21 cellular contexts compared by ENCODE assay signal in the genomic region with DNA sequence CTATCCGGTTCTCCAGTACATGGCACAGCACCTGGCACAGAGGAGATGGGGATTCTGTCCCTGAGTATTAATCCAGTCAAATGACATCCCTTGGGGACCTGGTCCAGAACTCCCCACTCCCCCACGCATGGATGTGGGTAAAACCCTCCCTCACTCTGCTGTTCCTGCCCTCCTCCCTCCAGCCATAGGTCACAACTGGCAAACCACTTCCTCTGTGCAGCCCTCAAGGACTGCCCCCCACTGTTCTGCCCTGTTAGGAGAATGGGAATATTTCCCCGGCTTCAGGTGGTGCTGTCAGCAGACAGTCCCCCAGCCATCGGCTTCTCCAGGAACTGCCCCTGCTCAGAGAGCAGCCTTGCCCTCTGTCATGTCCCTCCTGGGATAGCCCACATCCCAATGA. TPM values are rescaled to one million over a fixed set of nuclear protein-coding genes. Genes with fewer than 3 reads are reported as not detected.
"Had no signal": no experiment of that assay in that cellular context is flagged by ENCODE, and none has a peak within 500 bp of the region (broad histone marks: within the 10 kb centered on the region; RNA-seq: fewer than 3 reads in every experiment).

No MANE protein-coding gene starts in this region.

- H3K36me3 Mint-ChIP-seq: naive thymus-derived CD4-positive, alpha-beta T cell had no signal

- H3K9me3 ChIP-seq: ascending aorta, breast epithelium, gastroesophageal sphincter, sigmoid colon, spleen, stomach, testis, upper lobe of right lung had no signal

- H3K27me3 ChIP-seq: testis, upper lobe of right lung had no signal

- H3K36me3 ChIP-seq: ascending aorta, breast epithelium, gastroesophageal sphincter, sigmoid colon, spleen, stomach, upper lobe of right lung had no signal

- H3K4me3 ChIP-seq: ascending aorta, breast epithelium, dorsolateral prefrontal cortex, gastroesophageal sphincter, lung, sigmoid colon, spleen, stomach, testis, upper lobe of right lung had no signal

- H3K27ac ChIP-seq: ascending aorta, breast epithelium, dorsolateral prefrontal cortex, gastroesophageal sphincter, sigmoid colon, stomach, testis, upper lobe of right lung had no signal

- H3K27ac Mint-ChIP-seq: activated naive CD8-positive, alpha-beta T cell treated with anti-CD3 and anti-CD28 coated beads, Interleukin-2, amount 50 U/mL, for 24 hours; activated T-helper 1 cell treated with anti-CD3 and anti-CD28 coated beads, Interleukin-12 subunit alpha, Interleukin-12 subunit beta, Interleukin-2, Interleukin-4 antibody, amounts not matched to agents 30 ng/mL and 10 ng/mL and 1 ng/mL, durations not matched to agents 14 hours and 24 hours and 36 hours; endodermal cell; naive thymus-derived CD4-positive, alpha-beta T cell; T-helper 2 cell treated with Interferon-gamma antibody and Interleukin-4, amounts not matched to agents 5 μg/mL and 100 μg/mL, for 36 hours had no signal

- H3K9me3 Mint-ChIP-seq: activated naive CD8-positive, alpha-beta T cell treated with anti-CD3 and anti-CD28 coated beads, Interleukin-2, amount 50 U/mL, for 24 hours; activated T-helper 1 cell treated with anti-CD3 and anti-CD28 coated beads, Interleukin-12 subunit alpha, Interleukin-12 subunit beta, Interleukin-2, Interleukin-4 antibody, amounts not matched to agents 30 ng/mL and 10 ng/mL and 1 ng/mL, durations not matched to agents 14 hours and 24 hours and 36 hours; endodermal cell; T-helper 2 cell treated with Interferon-gamma antibody and Interleukin-4, amounts not matched to agents 5 μg/mL and 100 μg/mL, for 36 hours had no signal

- H3K4me3 Mint-ChIP-seq: activated naive CD8-positive, alpha-beta T cell treated with anti-CD3 and anti-CD28 coated beads, Interleukin-2, amount 50 U/mL, for 24 hours; T-helper 2 cell treated with Interferon-gamma antibody and Interleukin-4, amounts not matched to agents 5 μg/mL and 100 μg/mL, for 36 hours had no signal

- DNase-seq: activated CD4-positive, CD25-positive, alpha-beta regulatory T cell treated with anti-CD3 and anti-CD28 coated beads, Interleukin-2, amount 50 U/mL, for 72 hours; activated naive CD4-positive, alpha-beta T cell treated with Interleukin-2 at 50 U/mL for 16 hours; activated naive CD8-positive, alpha-beta T cell treated with anti-CD3 and anti-CD28 coated beads, Interleukin-2, amount 50 U/mL, for 24 hours; dorsolateral prefrontal cortex; endodermal cell; erythroblast; left colon; naive thymus-derived CD4-positive, alpha-beta T cell; occipital lobe; sigmoid colon; spleen; stomach; testis; upper lobe of right lung had no signal

RNA-seq across cellular contexts. Expression of gene TFCP2L1, which starts 1.5 kb away (rescaled TPM):
- total RNA-seq: activated T-helper 1 cell treated with anti-CD3 and anti-CD28 coated beads, Interleukin-12 subunit alpha, Interleukin-12 subunit beta, Interleukin-2, Interleukin-4 antibody, amounts not matched to agents 30 ng/mL and 10 ng/mL and 1 ng/mL, durations not matched to agents 14 hours and 24 hours and 36 hours; pulmonary artery endothelial cell had no signal
